18 cellular contexts compared by ENCODE assay signal in the genomic region with DNA sequence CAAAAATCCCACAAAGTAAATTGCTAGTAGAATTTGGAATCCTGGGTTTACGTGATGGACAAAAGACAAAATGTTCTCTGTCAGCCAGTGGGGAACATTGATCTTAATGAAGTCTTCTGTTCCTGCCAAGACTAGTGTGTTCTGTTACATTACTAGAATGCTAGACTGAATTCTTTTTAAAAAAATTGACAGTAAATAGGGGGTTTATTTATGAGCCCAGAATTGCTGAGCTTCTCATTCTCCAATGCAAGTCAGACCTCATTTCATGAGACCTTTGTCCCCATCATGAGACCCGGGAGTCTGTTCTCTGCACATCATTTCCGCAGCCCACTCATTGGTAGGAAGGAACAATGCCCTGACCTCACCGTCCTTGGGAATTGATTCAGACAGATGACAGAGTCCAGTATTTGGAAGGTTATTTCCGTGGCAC.
DNase-seq lines count a peak whose midpoint lies in the region; ATAC-seq and TF ChIP-seq lines count a peak whose summit lies in the region.
"Had no signal": no experiment of that assay in that cellular context is flagged by ENCODE, and none has a peak within 500 bp of the region (broad histone marks: within the 10 kb centered on the region; RNA-seq: fewer than 3 reads in every experiment).

No MANE protein-coding gene starts in this region.

- no peaks in the 10 kb centered on the region for H3K36me3 ChIP-seq in breast epithelium
- H3K36me3 ChIP-seq in mammary epithelial cell (ENCODE audit: insufficient read depth, low read length), result peaks cover 12% of the 10 kb centered on the region
- H3K36me3 ChIP-seq in osteoblast (ENCODE audit: insufficient read depth, low read length), result peaks cover 66% of the 10 kb centered on the region
- H3K36me3 ChIP-seq in aorta (ENCODE audit: control insufficient read depth in 1 of 2, insufficient read depth in 2 of 2, low read length in 1 of 2), result peaks cover 3 to 5% of the 10 kb centered on the region in 2 donors

- BruUV-seq in mammary epithelial cell (replicated peaks; lab: Mats Ljungman, UMichigan), result no TSS peak

- H3K27ac ChIP-seq in breast epithelium (peak overlapping the region; percentile 49 to 73), mammary epithelial cell (ENCODE audit: insufficient read depth, low read depth, low read length) (no peak overlapping the region), osteoblast (ENCODE audit: low read depth, low read length) (peak overlapping the region; percentile 83), aorta (ENCODE audit: low read depth in 1 of 2, low read length in 2 of 2) (no peak overlapping the region)
- H3K27ac ChIP-seq: foreskin keratinocyte, HL-60, neutrophil, SJSA1 had no signal

- H3K4me3 ChIP-seq in breast epithelium (no peak overlapping the region), mammary epithelial cell (replicated peaks in 1 of 3; ENCODE audit: insufficient read depth in 1 of 3, low read depth in 2 of 3, low read length in 3 of 3) (no peak overlapping the region), fibroblast of villous mesenchyme (ENCODE audit: low read depth, low read length) (no peak overlapping the region), osteoblast (ENCODE audit: insufficient read depth, low read length) (no peak overlapping the region), aorta (ENCODE audit: low read length in 2 of 2) (no peak overlapping the region)
- H3K4me3 ChIP-seq: SJSA1 had no signal

- no peak for TF ChIP-seq POLR2A in breast epithelium (IDR thresholded peaks at IDR 0.05)

- TF ChIP-seq CTCF in breast epithelium (IDR thresholded peaks at IDR 0.05) (no peak), mammary epithelial cell (conservative IDR thresholded peaks at IDR 0.05 in 1 of 2, IDR thresholded peaks at IDR 0.05 in 1 of 2; ENCODE audit: extremely low read depth in 1 of 2, insufficient read depth in 1 of 2, low read depth in 1 of 2, low read length in 2 of 2) (no peak), fibroblast of villous mesenchyme (IDR thresholded peaks at IDR 0.05; ENCODE audit: insufficient read depth, low read depth, low read length) (no peak), osteoblast (IDR thresholded peaks at IDR 0.05; ENCODE audit: extremely low read depth, low read depth, low read length) (no peak)

- H3K9me3 ChIP-seq in breast epithelium (no peaks in the 10 kb centered on the region), mammary epithelial cell (replicated peaks; ENCODE audit: insufficient read depth, low read length) (no peaks in the 10 kb centered on the region), osteoblast (ENCODE audit: low read depth, low read length) (no peaks in the 10 kb centered on the region), aorta (ENCODE audit: control insufficient read depth, low read length) (no peaks in the 10 kb centered on the region)
- H3K9me3 ChIP-seq: neutrophil, SJSA1 had no signal

- H3K27me3 ChIP-seq in breast epithelium (no peaks in the 10 kb centered on the region), mammary epithelial cell (ENCODE audit: insufficient read depth, low read length) (no peaks in the 10 kb centered on the region), osteoblast (ENCODE audit: insufficient read depth, low read length) (no peaks in the 10 kb centered on the region), aorta (ENCODE audit: control insufficient read depth in 1 of 2, insufficient read depth in 2 of 2, low read length in 1 of 2) (no peaks in the 10 kb centered on the region)
- H3K27me3 ChIP-seq: foreskin keratinocyte, neutrophil, SJSA1 had no signal

- intact Hi-C loops in breast epithelium (cut with DNase I; ENCODE audit: low total_unique reads) (no loop called here), mammary epithelial cell (cut with micrococcal nuclease) (no loop called here), aorta (cut with DNase I) (no loop called here)

- no peaks in the 10 kb centered on the region for H4K20me1 ChIP-seq in mammary epithelial cell (ENCODE audit: insufficient read depth, low read length)
- H4K20me1 ChIP-seq in osteoblast (ENCODE audit: insufficient read depth, low read length), result peaks cover 2% of the 10 kb centered on the region

- no peak overlapping the region for H3K9ac ChIP-seq in mammary epithelial cell (ENCODE audit: insufficient read depth, low read length)

- H3K4me2 ChIP-seq in mammary epithelial cell (ENCODE audit: insufficient read depth, low read depth, low read length), result no peak overlapping the region
- H3K4me2 ChIP-seq in osteoblast (ENCODE audit: insufficient read depth, low read length), result no peak overlapping the region

- dilution Hi-C loops in mammary epithelial cell (cut with HindIII; ENCODE audit: low sequenced_read_pairs), result no loop called here

- WGBS in mammary epithelial cell (ENCODE audit: low coverage, missing lambda C conversion rate), result 89% methylated on average over 5 of the region's 5 CpGs
- 72 to 77% methylated on average over 5 of the region's 5 CpGs for WGBS in aorta, 2 donors

- H3K4me1 ChIP-seq in breast epithelium (no peaks in the 10 kb centered on the region), mammary epithelial cell (ENCODE audit: insufficient read depth, low read length) (peaks cover 23% of the 10 kb centered on the region), osteoblast (ENCODE audit: insufficient read depth, low read length) (peaks cover 40% of the 10 kb centered on the region), aorta (ENCODE audit: control insufficient read depth in 1 of 2, insufficient read depth in 2 of 2, low read length in 2 of 2) (no peaks in the 10 kb centered on the region)
- H3K4me1 ChIP-seq: foreskin keratinocyte had no signal

- ATAC-seq in aorta (ENCODE audit: low FRiP score) (peak; percentile 7), HG03342 (IDR thresholded peaks at IDR 0.05; ENCODE audit: unreplicated experiment) (no peak)
- ATAC-seq: foreskin keratinocyte; stimulated activated naive CD8-positive, alpha-beta T cell treated with anti-CD3 and anti-CD28 coated beads, Interleukin-15, Interleukin-2, amounts not matched to agents 100 U/mL and 50 U/mL, for 24 hours had no signal

- CTCF ChIA-PET in mammary epithelial cell (lab: Charles Lee; ENCODE audit: low non-redundant PET), result no interaction called here

- in situ Hi-C loops in mammary epithelial cell (cut with MboI; ENCODE audit: low sequenced_read_pairs in 2 of 2), result loop anchor here (10.0 to 25.0 kb wide), 2 partner anchors 237 to 605 kb away; no protein-coding TSS in a partner anchor

- H2AFZ ChIP-seq in mammary epithelial cell (ENCODE audit: low read depth, low read length) (no peak overlapping the region), osteoblast (ENCODE audit: low read length) (no peak overlapping the region)

- peaks cover 19% of the 10 kb centered on the region for H3K79me2 ChIP-seq in mammary epithelial cell (ENCODE audit: insufficient read depth, low read length)
- peaks cover 21% of the 10 kb centered on the region for H3K79me2 ChIP-seq in osteoblast (ENCODE audit: insufficient read depth, low read length)

- DNase-seq in breast epithelium (ENCODE audit: low spot score in 2 of 2), result peak in 1 of 2 donors; percentile 33
- DNase-seq in mammary epithelial cell, result no peak
- peak; percentile 71 for DNase-seq in fibroblast of villous mesenchyme (ENCODE audit: low read depth)
- DNase-seq in osteoblast (ENCODE audit: insufficient read length, low spot score, missing footprints), result no peak
- DNase-seq in aorta, result no peak
- no peak for DNase-seq in DMS53 treated with DMSO at 0.1 percent for 48 hours (lab: John Stamatoyannopoulos, UW; ENCODE audit: unreplicated experiment)
- no peak for DNase-seq in NCI-H2107 (lab: John Stamatoyannopoulos, UW)
- DNase-seq: 8988T; activated CD4-positive, alpha-beta memory T cell treated with anti-CD3 and anti-CD28 coated beads, Interleukin-2, amount 10 ng/mL, durations not matched to agents 7 days and 5 days; amniotic stem cell; DND-41; foreskin keratinocyte; NCI-H146; stimulated activated naive CD8-positive, alpha-beta T cell treated with anti-CD3 and anti-CD28 coated beads, Interleukin-15, Interleukin-2, amounts not matched to agents 100 U/mL and 50 U/mL, for 24 hours had no signal

Comparison
In these comparisons a context has a peak if more than half of its experiments do, and no peak if none do; other contexts are left out.
1. H3K27ac ChIP-seq: peak in breast epithelium (2 of 2) and osteoblast (single experiment); none in mammary epithelial cell (single experiment) and aorta (0 of 2).